In genomic region chr9:122551371-122551770, GRCh38 we compare ENCODE assay signal across 21 cellular contexts. TPM values are rescaled to one million over a fixed set of nuclear protein-coding genes. Genes with fewer than 3 reads are reported as not detected.
DNase-seq lines count a peak whose midpoint lies in the region; ATAC-seq and TF ChIP-seq lines count a peak whose summit lies in the region.
"Had no signal": no experiment of that assay in that cellular context is flagged by ENCODE, and none has a peak within 500 bp of the region (broad histone marks: within the 10 kb centered on the region; RNA-seq: fewer than 3 reads in every experiment).

No MANE protein-coding gene starts in this region.

- POLR2A ChIA-PET in MCF 10A (lab: Yijun Ruan, JAX): interaction anchor here (0.5 to 0.9 kb wide), 3 partner anchors 29 to 277 kb away, joined by 3 to 4 read pairs (median 3); no protein-coding TSS in a partner anchor

- H3K27ac ChIP-seq in breast epithelium (no peak overlapping the region), RWPE2 (ENCODE audit: poor library complexity, severe bottlenecking) (no peak overlapping the region)
- H3K27ac ChIP-seq: 22Rv1, A549, C4-2B had no signal

- H3K36me3 Mint-ChIP-seq in MCF 10A (ENCODE audit: insufficient read depth, unreplicated experiment): no peaks in the 10 kb centered on the region

- no peaks in the 10 kb centered on the region for H3K9me3 Mint-ChIP-seq in MCF 10A (ENCODE audit: unreplicated experiment)
- H3K9me3 Mint-ChIP-seq: CD4-positive, alpha-beta T cell had no signal

- H3K4me3 Mint-ChIP-seq in MCF 10A (ENCODE audit: unreplicated experiment): no peak overlapping the region
- H3K4me3 Mint-ChIP-seq: CD4-positive, alpha-beta T cell had no signal

- ATAC-seq in RWPE2 (ENCODE audit: low read depth) (0 out of 3 replicates have a peak, but pooled peaks have one; percentile 44), GM21390 (IDR thresholded peaks at IDR 0.05; ENCODE audit: unreplicated experiment) (no peak), omental fat pad (ENCODE audit: low FRiP score) (no peak)
- ATAC-seq: A549 had no signal

- H3K27me3 Mint-ChIP-seq in MCF 10A (ENCODE audit: insufficient read depth, unreplicated experiment): peaks cover 43% of the 10 kb centered on the region

- TF ChIP-seq CTCF in MCF 10A (IDR thresholded peaks at IDR 0.05; ENCODE audit: unreplicated experiment) (no peak), breast epithelium (IDR thresholded peaks at IDR 0.05) (no peak), RWPE2 (IDR thresholded peaks at IDR 0.05; ENCODE audit: poor library complexity, severe bottlenecking) (no peak), epithelial cell of esophagus (IDR thresholded peaks at IDR 0.05; ENCODE audit: insufficient read depth, low read depth, low read length, missing control alignments) (peak; percentile 22), omental fat pad (IDR thresholded peaks at IDR 0.05) (no peak)

- BruUV-seq in MCF 10A (replicated peaks; lab: Mats Ljungman, UMichigan): no TSS peak

- intact Hi-C loops in MCF 10A (cut with micrococcal nuclease) (no loop called here), breast epithelium (cut with DNase I; ENCODE audit: low total_unique reads) (no loop called here)

- H3K4me1 Mint-ChIP-seq in MCF 10A (ENCODE audit: insufficient read depth, unreplicated experiment): peaks cover 6% of the 10 kb centered on the region

- H3K27ac Mint-ChIP-seq in MCF 10A (ENCODE audit: low read depth, unreplicated experiment): no peak overlapping the region
- H3K27ac Mint-ChIP-seq: CD4-positive, alpha-beta T cell had no signal

- DNase-seq in MCF 10A (ENCODE audit: unreplicated experiment) (peak; percentile 29), breast epithelium (ENCODE audit: low spot score in 2 of 2) (no peak), RWPE2 (ENCODE audit: low spot score) (no peak), epithelial cell of esophagus (ENCODE audit: low read depth) (peak; percentile 80), omental fat pad (ENCODE audit: low spot score) (no peak)
- DNase-seq in stimulated activated naive CD4-positive, alpha-beta T cell (lab: John Stamatoyannopoulos, UW): no peak
- no peak for DNase-seq in effector CD8-positive, alpha-beta T cell (lab: John Stamatoyannopoulos, UW)
- DNase-seq: AML-193; Caco-2; CD4-positive, alpha-beta T cell; DMS153; DMS79; GDM1; GOT3; H7 had no signal

- CTCF ChIA-PET in MCF 10A (lab: Yijun Ruan, JAX): interaction anchor here (0.6 to 1.4 kb wide), 5 partner anchors 10 to 261 kb away, joined by 3 to 5 read pairs (median 3); no protein-coding TSS in a partner anchor

- TF ChIP-seq POLR2A in breast epithelium (IDR thresholded peaks at IDR 0.05): no peak

- no peaks in the 10 kb centered on the region for H3K4me1 ChIP-seq in breast epithelium
- no peaks in the 10 kb centered on the region for H3K4me1 ChIP-seq in RWPE2 (ENCODE audit: insufficient read depth, poor library complexity, severe bottlenecking)
- H3K4me1 ChIP-seq: A549, Caco-2 had no signal

- H3K4me3 ChIP-seq in breast epithelium: no peak overlapping the region
- no peak overlapping the region for H3K4me3 ChIP-seq in RWPE2 (ENCODE audit: severe bottlenecking)
- no peak overlapping the region for H3K4me3 ChIP-seq in epithelial cell of esophagus (ENCODE audit: low read length)
- H3K4me3 ChIP-seq: A549 had no signal

- H3K27me3 ChIP-seq in breast epithelium (no peaks in the 10 kb centered on the region), RWPE2 (ENCODE audit: insufficient read depth, poor library complexity, severe bottlenecking) (no peaks in the 10 kb centered on the region)

- H3K9me3 ChIP-seq in breast epithelium: peaks cover 0 to 4% of the 10 kb centered on the region in 2 donors
- no peaks in the 10 kb centered on the region for H3K9me3 ChIP-seq in RWPE2 (ENCODE audit: severe bottlenecking)
- H3K9me3 ChIP-seq: A549 had no signal

- H3K36me3 ChIP-seq in breast epithelium (no peaks in the 10 kb centered on the region), RWPE2 (ENCODE audit: low read depth) (no peaks in the 10 kb centered on the region)

RNA-seq across cellular contexts. Expression of gene OR1N2, which starts 1.5 kb away (rescaled TPM):
- total RNA-seq in MCF 10A (2022) (not detected in 2 replicates), breast epithelium (under 1 TPM in 1 of 3 donors, not detected in 2; 0.73 TPM), omental fat pad (under 1 TPM in 1 of 4 donors, not detected in 3; 0.48 TPM)
- total RNA-seq: Caco-2; CD4-positive, alpha-beta T cell; Daoy; H7; HT-29 had no signal

RNA-seq across cellular contexts. Expression of gene OR1N1, which starts 24.3 kb away (rescaled TPM):
- total RNA-seq in MCF 10A (2022): not detected in 2 replicates
- not detected for total RNA-seq in breast epithelium
- total RNA-seq in omental fat pad: not detected
- total RNA-seq: Caco-2; CD4-positive, alpha-beta T cell; Daoy; H7; HT-29 had no signal

RNA-seq across cellular contexts. Expression of gene OR1L8, which starts 31.8 kb away (rescaled TPM):
- total RNA-seq in MCF 10A (2022): not detected in 2 replicates
- under 1 TPM in 2 of 3 donors, not detected in 1; 0.44 to 0.48 TPM for total RNA-seq in breast epithelium
- total RNA-seq in omental fat pad: not detected
- total RNA-seq: Caco-2; CD4-positive, alpha-beta T cell; Daoy; H7; HT-29 had no signal

RNA-seq across cellular contexts. Expression of gene OR1J4, which starts 32.4 kb away (rescaled TPM):
- total RNA-seq in MCF 10A (2022) (not detected in 2 replicates), breast epithelium (not detected), omental fat pad (not detected)
- total RNA-seq: Caco-2; CD4-positive, alpha-beta T cell; Daoy; H7; HT-29 had no signal

RNA-seq across cellular contexts. Expression of gene OR1J2, which starts 40.8 kb away (rescaled TPM):
- total RNA-seq in MCF 10A (2022): not detected in 2 replicates
- not detected for total RNA-seq in breast epithelium
- not detected for total RNA-seq in omental fat pad
- total RNA-seq: Caco-2; CD4-positive, alpha-beta T cell; Daoy; H7; HT-29 had no signal

Comparison
In these comparisons a context has a peak if more than half of its experiments do, and no peak if none do; other contexts are left out.
1. DNase-seq: peak in MCF 10A (single experiment) and epithelial cell of esophagus (single experiment); none in breast epithelium (0 of 2), RWPE2 (single experiment), stimulated activated naive CD4-positive, alpha-beta T cell (0 of 6), effector CD8-positive, alpha-beta T cell (single experiment) and omental fat pad (single experiment).